1 cellular context compared by ENCODE assay signal in the genomic region with DNA sequence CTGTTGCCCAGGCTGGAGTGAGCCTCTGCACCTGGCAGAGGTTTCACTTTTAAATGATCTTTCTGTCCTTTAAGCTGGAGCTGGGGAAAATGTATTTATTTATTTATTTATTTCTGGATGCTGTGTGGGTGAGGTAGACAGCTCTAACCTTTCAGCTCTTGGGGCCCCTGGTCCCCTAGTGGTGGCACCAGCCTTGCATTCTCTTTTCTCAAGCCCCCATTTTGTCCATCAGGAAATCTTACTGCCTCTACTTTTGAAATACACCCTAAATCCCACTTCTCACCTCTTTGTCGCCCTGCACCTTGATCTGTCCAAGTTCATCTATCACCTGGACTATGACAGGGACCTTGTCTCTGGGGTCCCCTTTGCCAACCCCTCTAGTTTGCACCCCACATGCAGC.
TF ChIP-seq lines count a peak whose summit lies in the region.

No MANE protein-coding gene starts in this region.

TF ChIP-seq in HEK293T, 16 proteins besides CTCF, POLR2A, EP300 and RAD21 (continued from another document):
- TF ChIP-seq, protein P1, sequence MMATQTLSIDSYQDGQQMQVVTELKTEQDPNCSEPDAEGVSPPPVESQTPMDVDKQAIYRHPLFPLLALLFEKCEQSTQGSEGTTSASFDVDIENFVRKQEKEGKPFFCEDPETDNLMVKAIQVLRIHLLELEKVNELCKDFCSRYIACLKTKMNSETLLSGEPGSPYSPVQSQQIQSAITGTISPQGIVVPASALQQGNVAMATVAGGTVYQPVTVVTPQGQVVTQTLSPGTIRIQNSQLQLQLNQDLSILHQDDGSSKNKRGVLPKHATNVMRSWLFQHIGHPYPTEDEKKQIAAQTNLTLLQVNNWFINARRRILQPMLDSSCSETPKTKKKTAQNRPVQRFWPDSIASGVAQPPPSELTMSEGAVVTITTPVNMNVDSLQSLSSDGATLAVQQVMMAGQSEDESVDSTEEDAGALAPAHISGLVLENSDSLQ (IDR thresholded peaks at IDR 0.05), result no peak
- TF ChIP-seq ELF4 (IDR thresholded peaks at IDR 0.05), result no peak
- no peak for TF ChIP-seq NFRKB (IDR thresholded peaks at IDR 0.05)
- no peak for TF ChIP-seq SUZ12 (IDR thresholded peaks at IDR 0.05)
- TF ChIP-seq TARDBP (IDR thresholded peaks at IDR 0.05), result no peak
- TF ChIP-seq SP1 (IDR thresholded peaks at IDR 0.05), result no peak
- no peak for TF ChIP-seq FOXK2 (IDR thresholded peaks at IDR 0.05)
- TF ChIP-seq LEF1 (IDR thresholded peaks at IDR 0.05; ENCODE audit: borderline replicate concordance), result no peak
